22 cellular contexts compared by ENCODE assay signal in the genomic region with DNA sequence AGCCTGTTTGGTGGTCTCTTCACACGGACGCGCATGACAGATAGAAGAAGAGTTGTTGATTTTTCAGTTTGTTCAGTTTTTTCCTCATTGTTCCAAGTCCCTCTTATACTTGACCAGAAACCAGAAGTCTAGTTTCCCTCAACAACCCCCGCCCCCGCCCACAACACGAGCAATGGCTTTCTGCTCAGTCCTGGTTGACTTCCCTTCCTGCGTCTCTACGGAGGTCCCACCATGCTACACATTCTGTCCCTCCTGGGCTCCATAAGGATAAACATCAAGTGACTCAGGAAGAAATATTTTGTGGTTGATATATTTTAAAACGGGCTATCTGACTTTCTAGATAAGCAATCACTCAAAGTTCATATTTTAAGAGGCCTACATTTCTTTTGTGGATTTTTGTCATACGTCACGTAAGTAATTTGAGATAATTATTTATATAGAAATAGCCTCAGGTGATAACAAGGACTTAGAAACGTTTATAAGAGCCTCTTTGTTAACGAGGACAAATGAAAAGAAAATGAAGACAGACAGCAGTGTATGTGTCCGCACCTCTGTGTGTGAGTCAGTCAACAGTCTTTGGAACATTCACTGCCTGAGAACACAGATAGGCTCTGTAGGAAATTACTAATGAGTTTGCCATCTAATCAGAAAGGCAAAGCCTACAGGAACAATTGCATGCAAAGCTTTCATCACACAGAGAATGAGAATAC.
A peak's percentile ranks its signal among the peaks of the same experiment; 100 is the strongest.
DNase-seq lines count a peak whose midpoint lies in the region; TF ChIP-seq lines count a peak whose summit lies in the region.
"Had no signal": no experiment of that assay in that cellular context is flagged by ENCODE, and none has a peak within 500 bp of the region (broad histone marks: within the 10 kb centered on the region; RNA-seq: fewer than 3 reads in every experiment).

No MANE protein-coding gene starts in this region.

- H3K4me3 ChIP-seq in epithelial cell of esophagus (ENCODE audit: low read length) (no peak overlapping the region), osteoblast (ENCODE audit: insufficient read depth, low read length) (no peak overlapping the region)
- H3K4me3 ChIP-seq: coronary artery, heart left ventricle, PC-9, right atrium auricular region, spleen had no signal

- no peak overlapping the region for H3K27ac ChIP-seq in osteoblast (ENCODE audit: low read depth, low read length)
- H3K27ac ChIP-seq: coronary artery, heart left ventricle, PC-9, right atrium auricular region, spleen had no signal

- H3K36me3 ChIP-seq in osteoblast (ENCODE audit: insufficient read depth, low read length): no peaks in the 10 kb centered on the region
- H3K36me3 ChIP-seq: heart left ventricle, right atrium auricular region, spleen had no signal

- H3K9me3 ChIP-seq in osteoblast (ENCODE audit: low read depth, low read length): no peaks in the 10 kb centered on the region
- H3K9me3 ChIP-seq: heart left ventricle, right atrium auricular region, spleen had no signal

- no peak overlapping the region for H3K4me2 ChIP-seq in osteoblast (ENCODE audit: insufficient read depth, low read length)
- H3K4me2 ChIP-seq: PC-9 had no signal

- H3K27me3 ChIP-seq in osteoblast (ENCODE audit: insufficient read depth, low read length): no peaks in the 10 kb centered on the region
- H3K27me3 ChIP-seq: heart left ventricle, right atrium auricular region, spleen had no signal

- TF ChIP-seq CTCF in epithelial cell of esophagus (IDR thresholded peaks at IDR 0.05; ENCODE audit: insufficient read depth, low read depth, low read length, missing control alignments): no peak
- TF ChIP-seq CTCF in osteoblast (IDR thresholded peaks at IDR 0.05; ENCODE audit: extremely low read depth, low read depth, low read length): no peak

- H3K79me2 ChIP-seq in osteoblast (ENCODE audit: insufficient read depth, low read length): no peaks in the 10 kb centered on the region

- H4K20me1 ChIP-seq in osteoblast (ENCODE audit: insufficient read depth, low read length): no peaks in the 10 kb centered on the region

- DNase-seq in HT1080 (ENCODE audit: low read depth) (peak; percentile 71), amniotic epithelial cell (ENCODE audit: low read depth) (peak; percentile 93), epithelial cell of esophagus (ENCODE audit: low read depth) (peak; percentile 84), non-pigmented ciliary epithelial cell (ENCODE audit: low read depth) (peak; percentile 40), SHP77 (lab: John Stamatoyannopoulos, UW) (no peak), osteoblast (ENCODE audit: insufficient read length, low spot score, missing footprints) (no peak)
- no peak for DNase-seq in activated CD4-positive, alpha-beta T cell treated with anti-CD3 and anti-CD28 coated beads for 48 hours
- DNase-seq: activated CD4-positive, alpha-beta T cell treated with anti-CD3 and anti-CD28 coated beads for 1 hour; activated effector memory CD4-positive, alpha-beta T cell treated with anti-CD3 and anti-CD28 coated beads, Interleukin-2, amount 50 U/mL, for 16 hours; activated naive CD8-positive, alpha-beta T cell treated with anti-CD3 and anti-CD28 coated beads, Interleukin-2, amount 50 U/mL, for 24 hours; C1 segment of cervical spinal cord; heart left ventricle; MM.1S; naive thymus-derived CD8-positive, alpha-beta T cell; NCI-H2171; NCI-H524; PC-9; spleen; stimulated activated CD4-positive, alpha-beta T cell treated with anti-CD3 and anti-CD28 coated beads, Interleukin-2, amount 100 ng/mL, for 48 hours; T-helper 1 cell had no signal

- H3K4me1 ChIP-seq in osteoblast (ENCODE audit: insufficient read depth, low read length): no peaks in the 10 kb centered on the region
- H3K4me1 ChIP-seq: heart left ventricle, right atrium auricular region had no signal

- no peak overlapping the region for H2AFZ ChIP-seq in osteoblast (ENCODE audit: low read length)
- H2AFZ ChIP-seq: PC-9 had no signal

Comparison
In these comparisons a context has a peak if more than half of its experiments do, and no peak if none do; other contexts are left out.
1. DNase-seq: peak in HT1080 (single experiment), amniotic epithelial cell (single experiment), epithelial cell of esophagus (single experiment) and non-pigmented ciliary epithelial cell (single experiment); none in SHP77 (0 of 2), activated CD4-positive, alpha-beta T cell treated with anti-CD3 and anti-CD28 coated beads for 48 hours (single experiment) and osteoblast (single experiment).